9 cellular contexts compared by ENCODE assay signal in genomic region chr20:31602430-31602778, GRCh38. TPM values are rescaled to one million over a fixed set of nuclear protein-coding genes. Genes with fewer than 3 reads are reported as not detected.
DNase-seq lines count a peak whose midpoint lies in the region; ATAC-seq and TF ChIP-seq lines count a peak whose summit lies in the region.
"Had no signal": no experiment of that assay in that cellular context is flagged by ENCODE, and none has a peak within 500 bp of the region (broad histone marks: within the 10 kb centered on the region; RNA-seq: fewer than 3 reads in every experiment).

No MANE protein-coding gene starts in this region.

- H3K27me3 Mint-ChIP-seq in HFFc6 (ENCODE audit: insufficient read depth) = peaks cover 34% of the 10 kb centered on the region
- peaks cover 26% of the 10 kb centered on the region for H3K27me3 Mint-ChIP-seq in central memory CD8-positive, alpha-beta T cell
- H3K27me3 Mint-ChIP-seq in naive thymus-derived CD8-positive, alpha-beta T cell = peaks cover 7 to 42% (median 15%) of the 10 kb centered on the region in 5 donors

- H3K36me3 Mint-ChIP-seq in HFFc6 (ENCODE audit: low read depth) = peaks cover 29% of the 10 kb centered on the region
- peaks cover 16% of the 10 kb centered on the region for H3K36me3 Mint-ChIP-seq in central memory CD8-positive, alpha-beta T cell (ENCODE audit: insufficient read depth)
- no peaks in the 10 kb centered on the region for H3K36me3 Mint-ChIP-seq in naive thymus-derived CD8-positive, alpha-beta T cell

- peaks cover 11% of the 10 kb centered on the region; the same call in 1 of the 2 replicates for H3K36me3 ChIP-seq in ACC112 (ENCODE audit: insufficient read depth, low read length)

- DNase-seq in HFFc6 = no peak
- no peak for DNase-seq in central memory CD8-positive, alpha-beta T cell (ENCODE audit: low spot score in 2 of 2)
- no peak for DNase-seq in naive thymus-derived CD8-positive, alpha-beta T cell
- DNase-seq in activated naive CD4-positive, alpha-beta T cell treated with anti-CD3 and anti-CD28 coated beads, Interleukin-2, amount 50 U/mL, for 16 hours = no peak
- DNase-seq in A172 (ENCODE audit: low spot score) = no peak

- POLR2A ChIA-PET in naive thymus-derived CD8-positive, alpha-beta T cell (lab: Charles Lee) = interaction anchor here (1.1 kb wide), 1 partner anchor 10 kb away, joined by 4 read pairs; no protein-coding TSS in a partner anchor

- no peaks in the 10 kb centered on the region for H3K27me3 ChIP-seq in ACC112 (ENCODE audit: insufficient read depth, low read length)

- TF ChIP-seq CTCF in HFFc6 (IDR thresholded peaks at IDR 0.05) = no peak

- H2AFZ ChIP-seq in ACC112 (ENCODE audit: low read length, unreplicated experiment) = no peak overlapping the region

- peaks cover 23% of the 10 kb centered on the region for H3K4me1 ChIP-seq in ACC112 (ENCODE audit: control insufficient read depth, insufficient read depth, low read length, unreplicated experiment)

- H3K4me3 Mint-ChIP-seq in HFFc6 = peak overlapping the region; percentile 96
- peak overlapping the region; percentile 50 for H3K4me3 Mint-ChIP-seq in central memory CD8-positive, alpha-beta T cell
- peak overlapping the region in 6 of 10 donors; percentile 3 to 59 (median 26) for H3K4me3 Mint-ChIP-seq in naive thymus-derived CD8-positive, alpha-beta T cell

- H3K79me2 ChIP-seq in ACC112 (ENCODE audit: control insufficient read depth, insufficient read depth, low read length, unreplicated experiment) = peaks cover 30% of the 10 kb centered on the region

- H3K9me3 Mint-ChIP-seq in HFFc6 = peaks cover 23% of the 10 kb centered on the region
- H3K9me3 Mint-ChIP-seq in central memory CD8-positive, alpha-beta T cell = no peaks in the 10 kb centered on the region
- H3K9me3 Mint-ChIP-seq in naive thymus-derived CD8-positive, alpha-beta T cell = peaks cover 0 to 2% (median 0%) of the 10 kb centered on the region in 9 donors

- H3K4me1 Mint-ChIP-seq in HFFc6 (ENCODE audit: low read depth) = peaks cover 26% of the 10 kb centered on the region
- H3K4me1 Mint-ChIP-seq in central memory CD8-positive, alpha-beta T cell = peaks cover 35% of the 10 kb centered on the region
- H3K4me1 Mint-ChIP-seq in naive thymus-derived CD8-positive, alpha-beta T cell = peaks cover 15 to 34% (median 23%) of the 10 kb centered on the region in 4 donors

- H3K4me3 ChIP-seq in ACC112 (ENCODE audit: low read depth, low read length) = no peak overlapping the region

- H3K27ac Mint-ChIP-seq in HFFc6 = peak overlapping the region; percentile 99
- H3K27ac Mint-ChIP-seq in central memory CD8-positive, alpha-beta T cell (ENCODE audit: low read depth) = peak overlapping the region; percentile 12
- H3K27ac Mint-ChIP-seq in naive thymus-derived CD8-positive, alpha-beta T cell = no peak overlapping the region

- no peak for ATAC-seq in central memory CD8-positive, alpha-beta T cell (replicated peaks; ENCODE audit: extremely low read depth, poor library complexity, severe bottlenecking)
- ATAC-seq in naive thymus-derived CD8-positive, alpha-beta T cell = no peak
- no peak for ATAC-seq in HG02763 (IDR thresholded peaks at IDR 0.05; ENCODE audit: unreplicated experiment)
- ATAC-seq in GM21786 (IDR thresholded peaks at IDR 0.05; ENCODE audit: unreplicated experiment) = no peak

- H3K27ac ChIP-seq in ACC112 (ENCODE audit: low read depth, low read length) = peak overlapping the region; percentile 100
- H3K27ac ChIP-seq: HL-60 had no signal

RNA-seq across cellular contexts. Expression of gene ID1, which starts 2.7 kb away (rescaled TPM):
- total RNA-seq in HFFc6 (2021; fragmentation: NEBNext Ultra II Directional; extraction: Animal tissue kit (Norgen Biotek cat#: 25700)) = 100 to 1,000 TPM; 397 to 487 (median 452) TPM
- total RNA-seq in naive thymus-derived CD8-positive, alpha-beta T cell = 1 to 10 TPM in 1 of 2 experiments, under 1 TPM in 1; 0.88 to 1.3 TPM
- under 1 TPM; 0.29 to 0.87 (median 0.51) TPM for polyA plus RNA-seq in naive thymus-derived CD8-positive, alpha-beta T cell
- total RNA-seq in A172 (2014; rRNA removed; shearing (Covaris generic)) = 395 and 602 TPM in 2 replicates

RNA-seq across cellular contexts. Expression of gene COX4I2, which starts 35.3 kb away (rescaled TPM):
- not detected for total RNA-seq in HFFc6 (2021; fragmentation: NEBNext Ultra II Directional; extraction: Animal tissue kit (Norgen Biotek cat#: 25700))
- not detected for total RNA-seq in naive thymus-derived CD8-positive, alpha-beta T cell
- not detected for polyA plus RNA-seq in naive thymus-derived CD8-positive, alpha-beta T cell
- total RNA-seq in A172 (2014; rRNA removed; shearing (Covaris generic)) = not detected in 2 replicates

Comparison
In these comparisons a context has a peak if more than half of its experiments do, and no peak if none do; other contexts are left out.
1. H3K27ac Mint-ChIP-seq: peak in HFFc6 (single experiment) and central memory CD8-positive, alpha-beta T cell (single experiment); none in naive thymus-derived CD8-positive, alpha-beta T cell (0 of 10).
2. H3K4me3 Mint-ChIP-seq: peak in every context shown above with its lines; median percentile 96 in HFFc6; 50 in central memory CD8-positive, alpha-beta T cell; 26 in naive thymus-derived CD8-positive, alpha-beta T cell.
3. RNA of gene ID1, which starts 2.7 kb away (total RNA-seq): 395 to 602 TPM in A172 and 397 to 487 TPM in HFFc6; 0.88 to 1.3 TPM in naive thymus-derived CD8-positive, alpha-beta T cell; every median in the first group is over 100 times any median in the second.